20 cellular contexts compared by ENCODE assay signal in genomic region chr3:128369106-128369708, GRCh38.
A peak's percentile ranks its signal among the peaks of the same experiment; 100 is the strongest.
DNase-seq lines count a peak whose midpoint lies in the region; ATAC-seq and TF ChIP-seq lines count a peak whose summit lies in the region.
"Had no signal": no experiment of that assay in that cellular context is flagged by ENCODE, and none has a peak within 500 bp of the region (broad histone marks: within the 10 kb centered on the region; RNA-seq: fewer than 3 reads in every experiment).

No MANE protein-coding gene starts in this region.

- H3K4me1 ChIP-seq in left ventricle myocardium inferior (peaks cover 65% of the 10 kb centered on the region), psoas muscle (peaks cover 56% of the 10 kb centered on the region)
- H3K4me1 ChIP-seq: A549 had no signal

- H3K36me3 ChIP-seq in left ventricle myocardium inferior (no peaks in the 10 kb centered on the region), psoas muscle (ENCODE audit: insufficient read depth in 1 of 2, low read depth in 1 of 2) (no peaks in the 10 kb centered on the region)
- H3K36me3 ChIP-seq: MG63 had no signal

- H3K4me3 ChIP-seq in left ventricle myocardium inferior (no peak overlapping the region), psoas muscle (peak overlapping the region; percentile 11)
- H3K4me3 ChIP-seq: A549, GM23248, MG63 had no signal

- DNase-seq in Right ventricle myocardium inferior (ENCODE audit: missing footprints) (peak; percentile 52), cardiac septum (ENCODE audit: low spot score) (no peak), left ventricle myocardium inferior (peak; percentile 38), psoas muscle (no peak), NCI-H345 (lab: John Stamatoyannopoulos, UW) (no peak), HK-2 (ENCODE audit: unreplicated experiment) (no peak)
- no peak for DNase-seq in stimulated activated CD4-positive, alpha-beta T cell treated with anti-CD3 and anti-CD28 coated beads, Interleukin-4, amount 100 ng/mL, for 24 hours
- DNase-seq: Calu3; CD4-positive, alpha-beta T cell; DMS79 treated with DMSO at 0.1 percent for 48 hours; GM23248; KG1; MG63; NCI-H1105; NCI-H1694 treated with DMSO at 0.1 percent for 48 hours; NCI-H446; SIG-M5 had no signal

- peak; percentile 66 for ATAC-seq in Right ventricle myocardium inferior
- ATAC-seq in psoas muscle, result peak; percentile 68 to 85 (median 80)
- ATAC-seq in HG02642 (IDR thresholded peaks at IDR 0.05; ENCODE audit: poor library complexity, unreplicated experiment), result no peak
- ATAC-seq: Panc1 had no signal

- intact Hi-C loops in Right ventricle myocardium inferior (cut with DNase I) (loop anchor here (5.0 kb wide), 1 partner anchor 72 kb away; no protein-coding TSS in a partner anchor), cardiac septum (cut with DNase I) (loop anchor here (5.0 kb wide), 2 partner anchors 57 to 72 kb away; no protein-coding TSS in a partner anchor), left ventricle myocardium inferior (cut with micrococcal nuclease) (no loop called here), psoas muscle (cut with DNase I) (no loop called here)

- H3K27ac ChIP-seq in left ventricle myocardium inferior (replicated peaks), result peak overlapping the region; percentile 90
- peak overlapping the region; percentile 58 for H3K27ac ChIP-seq in psoas muscle
- H3K27ac ChIP-seq: A549, GM23248 had no signal

- WGBS in psoas muscle, 3 donors, result 12 to 21% (median 20%) methylated on average over 2 of the region's 2 CpGs

- TF ChIP-seq CTCF in left ventricle myocardium inferior (IDR thresholded peaks at IDR 0.05; ENCODE audit: borderline replicate concordance) (no peak), psoas muscle (IDR thresholded peaks at IDR 0.05) (no peak)

- no peaks in the 10 kb centered on the region for H3K27me3 ChIP-seq in left ventricle myocardium inferior (ENCODE audit: low read depth)
- no peaks in the 10 kb centered on the region for H3K27me3 ChIP-seq in psoas muscle (ENCODE audit: insufficient read depth in 3 of 3, low read length in 2 of 3)
- H3K27me3 ChIP-seq: MG63 had no signal

- H3K9me3 ChIP-seq in left ventricle myocardium inferior (replicated peaks) (no peaks in the 10 kb centered on the region), psoas muscle (no peaks in the 10 kb centered on the region)
- H3K9me3 ChIP-seq: A549, MG63 had no signal

Comparison
In these comparisons a context has a peak if more than half of its experiments do, and no peak if none do; other contexts are left out.
1. DNase-seq: peak in Right ventricle myocardium inferior (single experiment) and left ventricle myocardium inferior (single experiment); none in cardiac septum (single experiment), psoas muscle (0 of 2), NCI-H345 (single experiment), stimulated activated CD4-positive, alpha-beta T cell treated with anti-CD3 and anti-CD28 coated beads, Interleukin-4, amount 100 ng/mL, for 24 hours (single experiment) and HK-2 (single experiment).
2. intact Hi-C loops: an anchor here in Right ventricle myocardium inferior (5.0 kb wide) and cardiac septum (5.0 kb wide); none called in left ventricle myocardium inferior and psoas muscle.